In genomic region chr7:100682228-100682741, GRCh38 we compare ENCODE assay signal across 17 cellular contexts. TPM values are rescaled to one million over a fixed set of nuclear protein-coding genes. Genes with fewer than 3 reads are reported as not detected.
DNase-seq lines count a peak whose midpoint lies in the region; ATAC-seq, FAIRE-seq and TF ChIP-seq lines count a peak whose summit lies in the region.
"Had no signal": no experiment of that assay in that cellular context is flagged by ENCODE, and none has a peak within 500 bp of the region (broad histone marks: within the 10 kb centered on the region; RNA-seq: fewer than 3 reads in every experiment).

No MANE protein-coding gene starts in this region.

- peak; percentile 47 for DNase-seq in ELF-1 (ENCODE audit: low read depth, low spot score)
- peak; percentile 35 for DNase-seq in LHCN-M2 (ENCODE audit: low read depth)
- no peak for DNase-seq in GM12878 (ENCODE audit: low read depth, low spot score)
- DNase-seq in NCI-H146 treated with DMSO at 0.1 percent for 48 hours (lab: John Stamatoyannopoulos, UW; ENCODE audit: unreplicated experiment), result no peak
- DNase-seq: Kasumi-1, natural killer cell, NCI-H2029, NCI-H82 had no signal

- BruUV-seq in GM12878 (replicated peaks; lab: Mats Ljungman, UMichigan), result no TSS peak

- no peak for FAIRE-seq in GM12878 (lab: Jason Lieb, UNC)
- FAIRE-seq: GM19239 had no signal

- H4K20me1 ChIP-seq in GM12878 (ENCODE audit: control insufficient read depth, insufficient read depth), result no peaks in the 10 kb centered on the region

- POLR2A ChIA-PET in GM12878 (lab: Charles Lee), result no interaction called here

- no peak overlapping the region for H3K4me2 ChIP-seq in GM12878 (ENCODE audit: control insufficient read depth, insufficient read depth)

- WGBS in GM12878 (ENCODE audit: insufficient coverage, insufficient replicate concordance, low lambda C conversion rate, missing lambda C conversion rate), result 78% methylated on average over 25 of the region's 25 CpGs

- no peak for TF ChIP-seq EP300 in GM12878 (IDR thresholded peaks at IDR 0.05; ENCODE audit: borderline replicate concordance in 1 of 2, control insufficient read depth in 1 of 2, low read depth in 2 of 2, low read length in 2 of 2)

- intact Hi-C loops in GM12878 (cut with micrococcal nuclease; ENCODE audit: unreplicated experiment), result no loop called here

- no peak for TF ChIP-seq CTCF in GM12878 (IDR thresholded peaks at IDR 0.05 in 2 of 3, conservative IDR thresholded peaks at IDR 0.05 in 1 of 3; ENCODE audit: control insufficient read depth in 2 of 3, extremely low read depth in 1 of 3, insufficient read depth in 1 of 3, low read depth in 3 of 3, low read length in 3 of 3)
- no peak for TF ChIP-seq CTCF in neutrophil (IDR thresholded peaks at IDR 0.05)

- no peak for TF ChIP-seq RAD21 in GM12878 (IDR thresholded peaks at IDR 0.05; ENCODE audit: insufficient read depth, low read depth, low read length)

- SMC1A ChIA-PET in GM12878 (lab: Charles Lee; ENCODE audit: uncharacterized antibody, unreplicated experiment), result no interaction called here

- RAD21 ChIA-PET in GM12878 (lab: Charles Lee; ENCODE audit: unreplicated experiment), result no interaction called here

- no peak overlapping the region for H3K9ac ChIP-seq in GM12878 (ENCODE audit: control insufficient read depth, insufficient read depth, low read length)

- H3K79me2 ChIP-seq in GM12878 (ENCODE audit: control insufficient read depth, insufficient read depth, low read length), result no peaks in the 10 kb centered on the region

- CTCF ChIA-PET in GM12878 (lab: Yijun Ruan, JAX), result interaction anchor here (0.6 to 1.9 kb wide), 3 partner anchors 9 to 200 kb away, joined by 3 to 5 read pairs (median 3); partner anchors contain the start of gene POP7

- no peaks in the 10 kb centered on the region for H3K4me1 ChIP-seq in GM12878 (ENCODE audit: control insufficient read depth, insufficient read depth, low read length)
- peaks cover 32 to 34% of the 10 kb centered on the region in 2 experiments for H3K4me1 ChIP-seq in neutrophil (ENCODE audit: control insufficient read depth in 1 of 2, insufficient read depth in 1 of 2, low read depth in 1 of 2, low read length in 1 of 2)

- in situ Hi-C loops in GM12878 (cut with MboI), result loop anchor here (25.0 kb wide), 1 partner anchor 220 kb away; the partner anchor contains the start of gene SPACDR

- H3K27ac ChIP-seq in GM12878 (ENCODE audit: control insufficient read depth, insufficient read depth) (no peak overlapping the region), neutrophil (peak overlapping the region; percentile 100)
- H3K27ac ChIP-seq: VCaP had no signal

- H3K36me3 ChIP-seq in GM12878 (ENCODE audit: control insufficient read depth in 2 of 2, insufficient read depth in 2 of 2, low read length in 1 of 2) (peaks cover 0 to 56% of the 10 kb centered on the region in 2 experiments; a peak in 3 of 4 replicates), neutrophil (peaks cover 98% of the 10 kb centered on the region)

- H3K9me3 ChIP-seq in GM12878 (replicated peaks; ENCODE audit: control insufficient read depth, insufficient read depth, low read length) (no peaks in the 10 kb centered on the region), neutrophil (peaks cover 6% of the 10 kb centered on the region)

- ATAC-seq in GM12878 (no peak), HG03135 (IDR thresholded peaks at IDR 0.05; ENCODE audit: unreplicated experiment) (no peak), HG02798 (IDR thresholded peaks at IDR 0.05; ENCODE audit: poor library complexity, unreplicated experiment) (no peak), HG02623 (IDR thresholded peaks at IDR 0.05; ENCODE audit: unreplicated experiment) (no peak)
- ATAC-seq: sciatic nerve had no signal

- H3K4me3 ChIP-seq in GM12878, result no peak overlapping the region
- H3K4me3 ChIP-seq in neutrophil (ENCODE audit: low read depth in 1 of 2, low read length in 1 of 2), result no peak overlapping the region
- H3K4me3 ChIP-seq: lung had no signal

- H2AFZ ChIP-seq in GM12878 (ENCODE audit: control insufficient read depth, low read depth, low read length), result no peak overlapping the region

- no peak for TF ChIP-seq POLR2A in GM12878 (IDR thresholded peaks at IDR 0.05; ENCODE audit: low read depth, low read length)

- no peaks in the 10 kb centered on the region for H3K27me3 ChIP-seq in GM12878 (replicated peaks in 1 of 2; ENCODE audit: control insufficient read depth in 2 of 2, insufficient read depth in 2 of 2, low read length in 1 of 2)
- no peaks in the 10 kb centered on the region for H3K27me3 ChIP-seq in neutrophil

RNA-seq across cellular contexts. Expression of gene GNB2, which starts 8.7 kb away (rescaled TPM):
- total RNA-seq in LHCN-M2 (2014; rRNA removed), result 176 and 205 TPM in 2 replicates
- polyA plus RNA-seq in LHCN-M2 (2012), result 549 TPM
- total RNA-seq in GM12878 (2013; cell fraction: nucleolus; rRNA removed), result 22.7 and 24.1 TPM in 2 replicates
- total RNA-seq in GM12878 (2014; rRNA removed), result 68.1 and 90.9 TPM in 2 replicates
- 29.5 and 32.6 TPM in 2 replicates for total RNA-seq in GM12878 (2014; rRNA removed; fragmentation: Illumina TruSeq; extraction: Trizol)
- total RNA-seq in GM12878 (2021), result 174 and 175 TPM in 2 replicates
- 51.5 TPM for polyA plus RNA-seq in GM12878 (2011; ENCODE audit: low read depth)
- 28.9 and 54.4 TPM in 2 replicates for polyA plus RNA-seq in GM12878 (2011; rRNA removed)
- 114 and 115 TPM in 2 replicates for polyA plus RNA-seq in GM12878 (2011; cell fraction: cytosol; rRNA removed)
- 188 and 209 TPM in 2 replicates for polyA plus RNA-seq in GM12878 (2011; cell fraction: nucleus; rRNA removed)
- polyA plus RNA-seq in GM12878 (2012), result 131 and 134 TPM in 2 replicates
- 16.3 and 84.6 TPM in 2 replicates for polyA plus RNA-seq in GM12878 (2014; fragmentation: Illumina TruSeq; extraction: Trizol)
- polyA plus RNA-seq in GM12878 (2014; fragmentation: Nextera tagmentation; extraction: Ambion mirVana), result 1 to 10 TPM in 1 of 2 experiments, under 1 TPM in 1; 0.35 to 4.7 TPM
- polyA plus RNA-seq in GM12878 (2014; rRNA removed), result 121 and 145 TPM in 2 replicates
- 10 to 100 TPM; 35.7 to 65.0 TPM for polyA plus RNA-seq in GM12878 (2016; fragmentation: Nextera tagmentation; extraction: Ambion mirVana)
- polyA minus RNA-seq in GM12878 (2011; rRNA and poly(A)+ RNA removed), result 47.8 and 87.1 TPM in 2 replicates
- 46.9 and 47.2 TPM in 2 replicates for polyA minus RNA-seq in GM12878 (2011; cell fraction: cytosol; rRNA and poly(A)+ RNA removed)
- 23.0 and 36.4 TPM in 2 replicates for polyA minus RNA-seq in GM12878 (2011; cell fraction: nucleus; rRNA and poly(A)+ RNA removed)

RNA-seq across cellular contexts. Expression of gene GIGYF1, which starts 11.8 kb away (rescaled TPM):
- total RNA-seq in LHCN-M2 (2014; rRNA removed) (23.3 and 28.0 TPM in 2 replicates), GM12878 (2014; rRNA removed) (15.9 and 17.2 TPM in 2 replicates), GM12878 (2014; rRNA removed; fragmentation: Illumina TruSeq; extraction: Trizol) (8.6 and 9.3 TPM in 2 replicates), GM12878 (2021) (44.2 and 47.2 TPM in 2 replicates)
- 9.6 TPM for polyA plus RNA-seq in LHCN-M2 (2012)
- total RNA-seq in GM12878 (2013; cell fraction: nucleolus; rRNA removed), result 42.9 and 43.0 TPM in 2 replicates
- 7.0 TPM for polyA plus RNA-seq in GM12878 (2011; ENCODE audit: low read depth)
- polyA plus RNA-seq in GM12878 (2011; rRNA removed) (3.4 and 5.1 TPM in 2 replicates), GM12878 (2014; fragmentation: Illumina TruSeq; extraction: Trizol) (5.8 and 10.4 TPM in 2 replicates), GM12878 (2014; fragmentation: Nextera tagmentation; extraction: Ambion mirVana) (under 1 TPM; 0.31 to 0.79 TPM), GM12878 (2014; rRNA removed) (27.7 and 36.7 TPM in 2 replicates), GM12878 (2016; fragmentation: Nextera tagmentation; extraction: Ambion mirVana) (10 to 100 TPM in 1 of 2 experiments, 1 to 10 TPM in 1; 9.7 to 10.1 TPM)
- 5.5 and 8.6 TPM in 2 replicates for polyA plus RNA-seq in GM12878 (2011; cell fraction: cytosol; rRNA removed)
- polyA plus RNA-seq in GM12878 (2011; cell fraction: nucleus; rRNA removed), result 69.0 and 95.9 TPM in 2 replicates
- 22.9 and 30.1 TPM in 2 replicates for polyA plus RNA-seq in GM12878 (2012)
- polyA minus RNA-seq in GM12878 (2011; rRNA and poly(A)+ RNA removed), result 2.6 and 6.0 TPM in 2 replicates
- 3.6 and 4.2 TPM in 2 replicates for polyA minus RNA-seq in GM12878 (2011; cell fraction: cytosol; rRNA and poly(A)+ RNA removed)
- 16.0 and 32.5 TPM in 2 replicates for polyA minus RNA-seq in GM12878 (2011; cell fraction: nucleus; rRNA and poly(A)+ RNA removed)

RNA-seq across cellular contexts. Expression of gene POP7, which starts 23.6 kb away (rescaled TPM):
- total RNA-seq in LHCN-M2 (2014; rRNA removed) (66.3 and 68.8 TPM in 2 replicates), GM12878 (2014; rRNA removed) (89.4 and 100 TPM in 2 replicates), GM12878 (2014; rRNA removed; fragmentation: Illumina TruSeq; extraction: Trizol) (42.8 and 44.7 TPM in 2 replicates), GM12878 (2021) (58.8 and 62.7 TPM in 2 replicates)
- 76.4 TPM for polyA plus RNA-seq in LHCN-M2 (2012)
- total RNA-seq in GM12878 (2013; cell fraction: nucleolus; rRNA removed), result 6.7 and 8.3 TPM in 2 replicates
- polyA plus RNA-seq in GM12878 (2011; ENCODE audit: low read depth), result 16.9 TPM
- polyA plus RNA-seq in GM12878 (2011; rRNA removed) (24.5 and 36.0 TPM in 2 replicates), GM12878 (2014; fragmentation: Illumina TruSeq; extraction: Trizol) (8.6 and 19.7 TPM in 2 replicates), GM12878 (2014; fragmentation: Nextera tagmentation; extraction: Ambion mirVana) (10 to 100 TPM; 12.1 to 37.9 TPM), GM12878 (2014; rRNA removed) (116 and 132 TPM in 2 replicates), GM12878 (2016; fragmentation: Nextera tagmentation; extraction: Ambion mirVana) (100 to 1,000 TPM; 143 to 148 TPM)
- 53.3 and 84.9 TPM in 2 replicates for polyA plus RNA-seq in GM12878 (2011; cell fraction: cytosol; rRNA removed)
- 27.4 and 33.9 TPM in 2 replicates for polyA plus RNA-seq in GM12878 (2011; cell fraction: nucleus; rRNA removed)
- polyA plus RNA-seq in GM12878 (2012), result 37.1 and 42.7 TPM in 2 replicates
- polyA minus RNA-seq in GM12878 (2011; rRNA and poly(A)+ RNA removed), result 8.6 and 30.5 TPM in 2 replicates
- polyA minus RNA-seq in GM12878 (2011; cell fraction: cytosol; rRNA and poly(A)+ RNA removed), result 16.2 and 17.9 TPM in 2 replicates
- polyA minus RNA-seq in GM12878 (2011; cell fraction: nucleus; rRNA and poly(A)+ RNA removed), result 7.0 and 12.5 TPM in 2 replicates

RNA-seq across cellular contexts. Expression of gene ACTL6B, which starts 26.0 kb away (rescaled TPM):
- total RNA-seq in LHCN-M2 (2014; rRNA removed) (not detected in 2 replicates), GM12878 (2014; rRNA removed) (not detected in 2 replicates), GM12878 (2014; rRNA removed; fragmentation: Illumina TruSeq; extraction: Trizol) (not detected in 2 replicates), GM12878 (2021) (not detected in 2 replicates)
- not detected for polyA plus RNA-seq in LHCN-M2 (2012)
- total RNA-seq in GM12878 (2013; cell fraction: nucleolus; rRNA removed), result not detected in 2 replicates
- not detected for polyA plus RNA-seq in GM12878 (2011; ENCODE audit: low read depth)
- polyA plus RNA-seq in GM12878 (2011; rRNA removed) (not detected in 2 replicates), GM12878 (2014; fragmentation: Illumina TruSeq; extraction: Trizol) (not detected in 2 replicates), GM12878 (2014; fragmentation: Nextera tagmentation; extraction: Ambion mirVana) (not detected), GM12878 (2014; rRNA removed) (not detected in 2 replicates), GM12878 (2016; fragmentation: Nextera tagmentation; extraction: Ambion mirVana) (not detected)
- not detected in 2 replicates for polyA plus RNA-seq in GM12878 (2011; cell fraction: cytosol; rRNA removed)
- polyA plus RNA-seq in GM12878 (2011; cell fraction: nucleus; rRNA removed), result not detected in 2 replicates
- not detected in 2 replicates for polyA plus RNA-seq in GM12878 (2012)
- polyA minus RNA-seq in GM12878 (2011; rRNA and poly(A)+ RNA removed), result not detected in 2 replicates
- not detected in 2 replicates for polyA minus RNA-seq in GM12878 (2011; cell fraction: cytosol; rRNA and poly(A)+ RNA removed)
- not detected in 2 replicates for polyA minus RNA-seq in GM12878 (2011; cell fraction: nucleus; rRNA and poly(A)+ RNA removed)
- total RNA-seq: lung, natural killer cell, sciatic nerve, SK-MEL-5 had no signal
- polyA plus RNA-seq: lung had no signal

RNA-seq across cellular contexts. Expression of gene EPO, which starts 38.0 kb away (rescaled TPM):
- 0.11 TPM in 1 of 2 replicates, not detected in the other for total RNA-seq in LHCN-M2 (2014; rRNA removed)
- polyA plus RNA-seq in LHCN-M2 (2012), result 0.09 TPM
- total RNA-seq in GM12878 (2013; cell fraction: nucleolus; rRNA removed), result not detected in 2 replicates
- not detected in 2 replicates for total RNA-seq in GM12878 (2014; rRNA removed)
- not detected in 2 replicates for total RNA-seq in GM12878 (2014; rRNA removed; fragmentation: Illumina TruSeq; extraction: Trizol)
- 0.16 TPM in 1 of 2 replicates, not detected in the other for total RNA-seq in GM12878 (2021)
- not detected for polyA plus RNA-seq in GM12878 (2011; ENCODE audit: low read depth)
- not detected in 2 replicates for polyA plus RNA-seq in GM12878 (2011; rRNA removed)
- 0.05 TPM in 1 of 2 replicates, not detected in the other for polyA plus RNA-seq in GM12878 (2011; cell fraction: cytosol; rRNA removed)
- polyA plus RNA-seq in GM12878 (2011; cell fraction: nucleus; rRNA removed), result 0.07 and 0.16 TPM in 2 replicates
- polyA plus RNA-seq in GM12878 (2012), result 0.31 TPM in 1 of 2 replicates, not detected in the other
- polyA plus RNA-seq in GM12878 (2014; fragmentation: Illumina TruSeq; extraction: Trizol), result 0.06 TPM in 1 of 2 replicates, not detected in the other
- not detected for polyA plus RNA-seq in GM12878 (2014; fragmentation: Nextera tagmentation; extraction: Ambion mirVana)
- polyA plus RNA-seq in GM12878 (2014; rRNA removed), result 0.19 and 0.22 TPM in 2 replicates
- not detected for polyA plus RNA-seq in GM12878 (2016; fragmentation: Nextera tagmentation; extraction: Ambion mirVana)
- polyA minus RNA-seq in GM12878 (2011; rRNA and poly(A)+ RNA removed), result not detected in 2 replicates
- polyA minus RNA-seq in GM12878 (2011; cell fraction: cytosol; rRNA and poly(A)+ RNA removed), result not detected in 2 replicates
- not detected in 2 replicates for polyA minus RNA-seq in GM12878 (2011; cell fraction: nucleus; rRNA and poly(A)+ RNA removed)
- total RNA-seq: lung, natural killer cell, sciatic nerve had no signal

Comparison
In these comparisons a context has a peak if more than half of its experiments do, and no peak if none do; other contexts are left out.
1. DNase-seq: peak in ELF-1 (single experiment) and LHCN-M2 (single experiment); none in GM12878 (single experiment) and NCI-H146 treated with DMSO at 0.1 percent for 48 hours (single experiment).